ENCODE assay signal across 8 cellular contexts in genomic region chr16:53433930-53434435, GRCh38. TPM values are rescaled to one million over a fixed set of nuclear protein-coding genes. Genes with fewer than 3 reads are reported as not detected.
DNase-seq lines count a peak whose midpoint lies in the region; ATAC-seq, FAIRE-seq and TF ChIP-seq lines count a peak whose summit lies in the region.

No MANE protein-coding gene starts in this region.

- H3K9me3 Mint-ChIP-seq in CD14-positive monocyte: peaks cover 0 to 5% (median 0%) of the 10 kb centered on the region in 7 donors
- peaks cover 4% of the 10 kb centered on the region for H3K9me3 Mint-ChIP-seq in activated CD4-positive, alpha-beta memory T cell treated with anti-CD3 and anti-CD28 coated beads, Interleukin-2, amount 10 ng/mL, durations not matched to agents 7 days and 5 days

- DNase-seq in CD14-positive monocyte (ENCODE audit: low spot score): no peak
- peak; percentile 58 for DNase-seq in HCT116 (ENCODE audit: low read depth, low spot score)
- no peak for DNase-seq in activated CD4-positive, alpha-beta memory T cell treated with anti-CD3 and anti-CD28 coated beads, Interleukin-2, amount 10 ng/mL, durations not matched to agents 7 days and 5 days
- peak in 1 of 2 donors; percentile 89 for DNase-seq in cardiac muscle cell (ENCODE audit: low read depth in 1 of 2, low spot score in 1 of 2)
- no peak for DNase-seq in psoas muscle
- DNase-seq in RCC 7860 (ENCODE audit: low spot score): no peak
- DNase-seq in posterior vena cava (ENCODE audit: low spot score): no peak

- TF ChIP-seq CTCF in CD14-positive monocyte (IDR thresholded peaks at IDR 0.05) (no peak), HCT116 (IDR thresholded peaks at IDR 0.05 in 2 of 3, conservative IDR thresholded peaks at IDR 0.05 in 1 of 3; ENCODE audit: borderline replicate concordance in 1 of 3, insufficient read depth in 1 of 3, low read depth in 2 of 3, low read length in 2 of 3) (no peak), cardiac muscle cell (IDR thresholded peaks at IDR 0.05; ENCODE audit: low read depth, low read length) (no peak), psoas muscle (IDR thresholded peaks at IDR 0.05) (no peak)

- CTCF ChIA-PET in HCT116 (lab: Charles Lee): no interaction called here
- CTCF ChIA-PET in activated CD4-positive, alpha-beta memory T cell treated with anti-CD3 and anti-CD28 coated beads, Interleukin-2, amount 10 ng/mL, durations not matched to agents 7 days and 5 days (lab: Charles Lee): interaction anchor here (0.8 to 4.1 kb wide), 4 partner anchors 23 to 379 kb away, joined by 3 to 21 read pairs (median 10); partner anchors contain the start of genes AKTIP and CHD9

- H3K27ac Mint-ChIP-seq in CD14-positive monocyte: peak overlapping the region in 6 of 7 donors; percentile 15 to 82 (median 68)
- H3K27ac Mint-ChIP-seq in activated CD4-positive, alpha-beta memory T cell treated with anti-CD3 and anti-CD28 coated beads, Interleukin-2, amount 10 ng/mL, durations not matched to agents 7 days and 5 days: peak overlapping the region; percentile 91

- H3K36me3 Mint-ChIP-seq in CD14-positive monocyte: peaks cover 2 to 3% of the 10 kb centered on the region in 2 donors
- peaks cover 30% of the 10 kb centered on the region for H3K36me3 Mint-ChIP-seq in activated CD4-positive, alpha-beta memory T cell treated with anti-CD3 and anti-CD28 coated beads, Interleukin-2, amount 10 ng/mL, durations not matched to agents 7 days and 5 days (ENCODE audit: low read depth)

- H3K27me3 ChIP-seq in HCT116 (ENCODE audit: insufficient read depth, low read length) (no peaks in the 10 kb centered on the region), cardiac muscle cell (no peaks in the 10 kb centered on the region), psoas muscle (ENCODE audit: insufficient read depth in 3 of 3, low read length in 2 of 3) (no peaks in the 10 kb centered on the region)

- WGBS in psoas muscle, 3 donors: 17 to 22% (median 20%) methylated on average over 18 of the region's 18 CpGs

- peaks cover 3 to 10% (median 3%) of the 10 kb centered on the region in 3 donors for H3K27me3 Mint-ChIP-seq in CD14-positive monocyte (ENCODE audit: low read depth in 3 of 3)
- H3K27me3 Mint-ChIP-seq in activated CD4-positive, alpha-beta memory T cell treated with anti-CD3 and anti-CD28 coated beads, Interleukin-2, amount 10 ng/mL, durations not matched to agents 7 days and 5 days: peaks cover 4% of the 10 kb centered on the region

- no peaks in the 10 kb centered on the region for H4K20me1 ChIP-seq in HCT116 (ENCODE audit: insufficient read depth)

- no peak for TF ChIP-seq POLR2A in HCT116 (IDR thresholded peaks at IDR 0.05; ENCODE audit: borderline replicate concordance, extremely low read depth, insufficient read depth, insufficient read length)

- no peak for TF ChIP-seq RAD21 in HCT116 (IDR thresholded peaks at IDR 0.05; ENCODE audit: low read depth)

- no TSS peak for BruUV-seq in HCT116 (replicated peaks; lab: Mats Ljungman, UMichigan)

- H3K79me2 ChIP-seq in HCT116 (ENCODE audit: insufficient read depth, low read length): peaks cover 29% of the 10 kb centered on the region

- no peak for FAIRE-seq in RCC 7860 (lab: Jason Lieb, UNC)

- H3K4me1 Mint-ChIP-seq in CD14-positive monocyte: peaks cover 22% of the 10 kb centered on the region
- H3K4me1 Mint-ChIP-seq in activated CD4-positive, alpha-beta memory T cell treated with anti-CD3 and anti-CD28 coated beads, Interleukin-2, amount 10 ng/mL, durations not matched to agents 7 days and 5 days: peaks cover 37% of the 10 kb centered on the region

- H3K4me1 ChIP-seq in HCT116 (ENCODE audit: control insufficient read depth in 1 of 2, insufficient read depth in 2 of 2, low read length in 2 of 2): peaks cover 16 to 17% of the 10 kb centered on the region in 2 experiments; a peak in 3 of 4 replicates
- H3K4me1 ChIP-seq in cardiac muscle cell (ENCODE audit: low read depth): no peaks in the 10 kb centered on the region
- H3K4me1 ChIP-seq in psoas muscle: peaks cover 20% of the 10 kb centered on the region

- peak overlapping the region; percentile 94 for H3K4me2 ChIP-seq in HCT116 (ENCODE audit: low read length)

- peak overlapping the region; percentile 97 to 98 for H3K4me3 Mint-ChIP-seq in CD14-positive monocyte
- H3K4me3 Mint-ChIP-seq in activated CD4-positive, alpha-beta memory T cell treated with anti-CD3 and anti-CD28 coated beads, Interleukin-2, amount 10 ng/mL, durations not matched to agents 7 days and 5 days: peak overlapping the region; percentile 74

- intact Hi-C loops in CD14-positive monocyte (cut with micrococcal nuclease) (loop anchor here in 1 of 2 donors (2.0 kb wide), 1 partner anchor 69 kb away; the partner anchor contains the start of gene AKTIP), HCT116 (cut with micrococcal nuclease) (loop anchor here (2.0 kb wide), 1 partner anchor 69 kb away; the partner anchor contains the start of gene AKTIP), psoas muscle (cut with DNase I) (loop anchor here in 1 of 2 donors (10.0 kb wide), 1 partner anchor 271 kb away; the partner anchor contains the start of genes FTO and RPGRIP1L), posterior vena cava (cut with DNase I) (no loop called here)

- H3K4me3 ChIP-seq in HCT116 (replicated peaks in 1 of 2; ENCODE audit: low read depth in 1 of 2, low read length in 2 of 2) (peak overlapping the region; percentile 90 to 95), cardiac muscle cell (peak overlapping the region; percentile 71), psoas muscle (peak overlapping the region; percentile 82)

- H3K36me3 ChIP-seq in HCT116 (ENCODE audit: control insufficient read depth in 1 of 2, insufficient read depth in 2 of 2, low read length in 2 of 2) (no peaks in the 10 kb centered on the region), cardiac muscle cell (no peaks in the 10 kb centered on the region), psoas muscle (ENCODE audit: insufficient read depth in 1 of 2, low read depth in 1 of 2) (no peaks in the 10 kb centered on the region)

- H3K9me3 ChIP-seq in HCT116 (ENCODE audit: control insufficient read depth in 1 of 2, insufficient read depth in 1 of 2, low read depth in 1 of 2, low read length in 2 of 2): no peaks in the 10 kb centered on the region
- H3K9me3 ChIP-seq in cardiac muscle cell (ENCODE audit: low read depth): no peaks in the 10 kb centered on the region
- no peaks in the 10 kb centered on the region for H3K9me3 ChIP-seq in psoas muscle

- no peaks in the 10 kb centered on the region for H3K9me2 ChIP-seq in HCT116 (ENCODE audit: insufficient read depth)

- H3K27ac ChIP-seq in HCT116 (ENCODE audit: low read depth, low read length): peak overlapping the region; percentile 79
- H3K27ac ChIP-seq in cardiac muscle cell: no peak overlapping the region
- H3K27ac ChIP-seq in psoas muscle: peak overlapping the region; percentile 92

- RAD21 ChIA-PET in HCT116 (lab: Charles Lee; ENCODE audit: low non-redundant PET in 1 of 2, low total read pairs in 2 of 2, uncharacterized antibody in 2 of 2, unreplicated experiment in 2 of 2): no interaction called here

- H3K9ac ChIP-seq in HCT116 (ENCODE audit: low read length): peak overlapping the region; percentile 73

- peak overlapping the region; percentile 87 for H2AFZ ChIP-seq in HCT116 (ENCODE audit: low read depth, low read length, poor library complexity, severe bottlenecking)

- ATAC-seq in HCT116: peak; percentile 3
- ATAC-seq in psoas muscle: peak in 2 of 4 donors; percentile 2 to 8
- ATAC-seq in HG03097 (IDR thresholded peaks at IDR 0.05; ENCODE audit: low FRiP score, unreplicated experiment): no peak

- POLR2A ChIA-PET in HCT116 (lab: Charles Lee): no interaction called here
- POLR2A ChIA-PET in activated CD4-positive, alpha-beta memory T cell treated with anti-CD3 and anti-CD28 coated beads, Interleukin-2, amount 10 ng/mL, durations not matched to agents 7 days and 5 days (lab: Charles Lee): interaction anchor here (0.6 to 9.8 kb wide), 17 partner anchors 14 to 378 kb away, joined by 3 to 282 read pairs (median 4); partner anchors contain the start of genes AKTIP, FTO and RPGRIP1L

TF ChIP-seq in HCT116, 20 proteins besides CTCF, POLR2A, EP300 and RAD21 (continues in another document):
- no peak for TF ChIP-seq SRF (IDR thresholded peaks at IDR 0.05; ENCODE audit: low read depth)
- peak; percentile 83 for TF ChIP-seq ZBTB33 (IDR thresholded peaks at IDR 0.05; ENCODE audit: extremely low read depth, insufficient replicate concordance, low read length)
- peak; percentile 75 for TF ChIP-seq SP1 (IDR thresholded peaks at IDR 0.05; ENCODE audit: low read depth)
- peak; percentile 43; the same call in 1 of the 2 replicates for TF ChIP-seq ELF1 (IDR thresholded peaks at IDR 0.05; ENCODE audit: borderline replicate concordance, low read depth)

RNA-seq across cellular contexts. Expression of gene RBL2, which starts 0.3 kb away (rescaled TPM):
- polyA plus RNA-seq in CD14-positive monocyte (10 to 100 TPM; 54.3 to 77.7 TPM), cardiac muscle cell (42.5 and 43.1 TPM in 2 replicates), psoas muscle (10 to 100 TPM; 16.7 to 45.0 (median 23.4) TPM)
- total RNA-seq in HCT116 (2021; ENCODE audit: unreplicated experiment) (33.4 TPM), cardiac muscle cell (36.6 and 49.8 TPM in 2 replicates), psoas muscle (10 to 100 TPM; 34.2 to 37.4 (median 36.5) TPM), posterior vena cava (10 to 100 TPM; 52.7 to 54.9 TPM)
- 12.0 and 18.2 TPM in 2 replicates for polyA plus RNA-seq in HCT116 (2012)
- 100 to 1,000 TPM; 186 to 188 TPM for total RNA-seq in activated CD4-positive, alpha-beta memory T cell treated with anti-CD3 and anti-CD28 coated beads, Interleukin-2, amount 10 ng/mL, durations not matched to agents 7 days and 5 days
